ENCODE assay signal across 8 cellular contexts in genomic region chr15:72319360-72319984, GRCh38. TPM values are rescaled to one million over a fixed set of nuclear protein-coding genes. Genes with fewer than 3 reads are reported as not detected.
DNase-seq lines count a peak whose midpoint lies in the region; ATAC-seq and TF ChIP-seq lines count a peak whose summit lies in the region.

No MANE protein-coding gene starts in this region.

- H3K4ac ChIP-seq in trophoblast cell (ENCODE audit: low read depth, low read length): no peak overlapping the region

- H3K9ac ChIP-seq in trophoblast cell (ENCODE audit: low read length): no peak overlapping the region

- H2AK5ac ChIP-seq in trophoblast cell (ENCODE audit: low read length): no peak overlapping the region

- BruUV-seq in Panc1 (replicated peaks; lab: Mats Ljungman, UMichigan): no TSS peak

- DNase-seq in BE2C: no peak
- DNase-seq in H4 (ENCODE audit: low spot score): peak; percentile 32
- DNase-seq in Panc1 (ENCODE audit: low read depth, low spot score): no peak
- DNase-seq in activated gamma-delta T cell treated with anti-CD3 and anti-CD28 coated beads, Interleukin-2, amount 50 U/mL, for 16 hours (ENCODE audit: low read depth): peak; percentile 19
- peak; percentile 45 for DNase-seq in globus pallidus (ENCODE audit: low spot score)
- peak; percentile 68 to 86 for DNase-seq in trophoblast cell
- no peak for DNase-seq in foreskin melanocyte
- DNase-seq in NAMALWA (ENCODE audit: low spot score): no peak

- in situ Hi-C loops in Panc1 (cut with HindIII; ENCODE audit: low pct_unique_long_range_greater_than_20kb, low sequenced_read_pairs): no loop called here

- H2BK5ac ChIP-seq in trophoblast cell (ENCODE audit: low read depth, low read length, poor library complexity): no peak overlapping the region

- no CpG with 5 or more reads among the region's 48 CpGs for WGBS in trophoblast cell (ENCODE audit: extremely low coverage, insufficient coverage, insufficient read length)

- H4K91ac ChIP-seq in trophoblast cell (ENCODE audit: low read depth, low read length): no peak overlapping the region

- H4K8ac ChIP-seq in trophoblast cell (ENCODE audit: low read depth, low read length): no peak overlapping the region

- peak overlapping the region; percentile 50 for H3K4me2 ChIP-seq in trophoblast cell (ENCODE audit: low read length)

- H3K4me3 ChIP-seq in BE2C (ENCODE audit: low read depth, low read length) (peak overlapping the region; percentile 57), Panc1 (ENCODE audit: low read depth in 2 of 2, low read length in 2 of 2) (peak overlapping the region; percentile 14 to 16; a peak in 2 of 4 replicates), trophoblast cell (ENCODE audit: low read depth, low read length) (peak overlapping the region; percentile 27)

- no peaks in the 10 kb centered on the region for H3K27me3 ChIP-seq in BE2C
- H3K27me3 ChIP-seq in Panc1 (ENCODE audit: control insufficient read depth, insufficient read depth, low read length): no peaks in the 10 kb centered on the region; the same call in 1 of the 2 replicates
- no peaks in the 10 kb centered on the region for H3K27me3 ChIP-seq in trophoblast cell (ENCODE audit: insufficient read depth, low read length)

- H3K27ac ChIP-seq in Panc1 (ENCODE audit: low read length): no peak overlapping the region
- H3K27ac ChIP-seq in trophoblast cell (ENCODE audit: low read depth, low read length): no peak overlapping the region

- H3K18ac ChIP-seq in trophoblast cell (ENCODE audit: low read length): no peak overlapping the region

- H4K12ac ChIP-seq in trophoblast cell (ENCODE audit: low read depth, low read length): no peak overlapping the region

- H3K79me2 ChIP-seq in trophoblast cell (ENCODE audit: control insufficient read depth, insufficient read depth, low read length, poor library complexity): no peaks in the 10 kb centered on the region

- no peak overlapping the region for H2AFZ ChIP-seq in trophoblast cell (ENCODE audit: insufficient read depth, low read length, poor library complexity)

- no peak overlapping the region for H3K14ac ChIP-seq in trophoblast cell (ENCODE audit: low read length)

- peak; percentile 84 for ATAC-seq in Panc1

- no peak overlapping the region for H2BK12ac ChIP-seq in trophoblast cell (ENCODE audit: low read length)

- H3K9me3 ChIP-seq in BE2C (no peaks in the 10 kb centered on the region), Panc1 (ENCODE audit: control insufficient read depth, insufficient read depth, low read depth, low read length) (0 out of 2 replicates have a peak, but pooled peaks cover 9% of the 10 kb centered on the region), trophoblast cell (ENCODE audit: insufficient read depth, low read depth, low read length) (peaks cover 3% of the 10 kb centered on the region)

- H3K23ac ChIP-seq in trophoblast cell (ENCODE audit: low read length): no peak overlapping the region

- no peak overlapping the region for H2BK120ac ChIP-seq in trophoblast cell (ENCODE audit: insufficient read depth, low read length, poor library complexity)

- POLR2A ChIA-PET in Panc1 (lab: Charles Lee): no interaction called here

- no peaks in the 10 kb centered on the region for H3K79me1 ChIP-seq in trophoblast cell (ENCODE audit: low read length)

- H3K36me3 ChIP-seq in BE2C (no peaks in the 10 kb centered on the region), Panc1 (ENCODE audit: control insufficient read depth, insufficient read depth, low read length) (no peaks in the 10 kb centered on the region), trophoblast cell (ENCODE audit: control insufficient read depth in 1 of 2, insufficient read depth in 2 of 2, low read length in 2 of 2) (no peaks in the 10 kb centered on the region)

- intact Hi-C loops in Panc1 (cut with micrococcal nuclease; ENCODE audit: unreplicated experiment): no loop called here

- CTCF ChIA-PET in Panc1 (lab: Charles Lee): no interaction called here

- H3K4me1 ChIP-seq in BE2C: peaks cover 14% of the 10 kb centered on the region
- peaks cover 5% of the 10 kb centered on the region; the same call in 1 of the 2 replicates for H3K4me1 ChIP-seq in Panc1 (ENCODE audit: control insufficient read depth, insufficient read depth, low read length)
- peaks cover 7 to 8% of the 10 kb centered on the region in 2 experiments for H3K4me1 ChIP-seq in trophoblast cell (ENCODE audit: control insufficient read depth in 1 of 2, insufficient read depth in 2 of 2, low read length in 2 of 2)

- TF ChIP-seq CTCF in BE2C (IDR thresholded peaks at IDR 0.05; ENCODE audit: low read depth, low read length) (no peak), Panc1 (IDR thresholded peaks at IDR 0.05) (no peak)

RNA-seq across cellular contexts. Expression of gene CELF6, which starts 0.5 kb away (rescaled TPM):
- polyA plus RNA-seq in BE2C (2012; ENCODE audit: insufficient read depth, insufficient read length, low read depth): 3.2 TPM
- total RNA-seq in H4 (2014; rRNA removed; shearing (Covaris generic)): not detected in 2 replicates
- total RNA-seq in Panc1 (2021; ENCODE audit: unreplicated experiment): not detected
- polyA plus RNA-seq in Panc1 (2012; ENCODE audit: insufficient read length): 0.08 TPM
- polyA plus RNA-seq in trophoblast cell (2013): 0.15 and 0.29 TPM in 2 replicates

RNA-seq across cellular contexts. Expression of gene PARP6, which starts 47.1 kb away (rescaled TPM):
- 260 TPM for polyA plus RNA-seq in BE2C (2012; ENCODE audit: insufficient read depth, insufficient read length, low read depth)
- 19.0 and 22.2 TPM in 2 replicates for total RNA-seq in H4 (2014; rRNA removed; shearing (Covaris generic))
- 85.7 TPM for total RNA-seq in Panc1 (2021; ENCODE audit: unreplicated experiment)
- 64.5 TPM for polyA plus RNA-seq in Panc1 (2012; ENCODE audit: insufficient read length)
- 38.4 and 42.8 TPM in 2 replicates for polyA plus RNA-seq in trophoblast cell (2013)

RNA-seq across cellular contexts. Expression of gene HEXA, which starts 56.3 kb away (rescaled TPM):
- polyA plus RNA-seq in BE2C (2012; ENCODE audit: insufficient read depth, insufficient read length, low read depth): 33.5 TPM
- total RNA-seq in H4 (2014; rRNA removed; shearing (Covaris generic)): 88.2 and 93.0 TPM in 2 replicates
- 199 TPM for total RNA-seq in Panc1 (2021; ENCODE audit: unreplicated experiment)
- 114 TPM for polyA plus RNA-seq in Panc1 (2012; ENCODE audit: insufficient read length)
- 84.4 and 86.9 TPM in 2 replicates for polyA plus RNA-seq in trophoblast cell (2013)

Comparison
In these comparisons a context has a peak if more than half of its experiments do, and no peak if none do; other contexts are left out.
1. DNase-seq: peak in H4 (single experiment), activated gamma-delta T cell treated with anti-CD3 and anti-CD28 coated beads, Interleukin-2, amount 50 U/mL, for 16 hours (single experiment), globus pallidus (single experiment) and trophoblast cell (2 of 2); none in BE2C (single experiment), Panc1 (single experiment), foreskin melanocyte (single experiment) and NAMALWA (single experiment).
2. Peak in every context shown above with its lines, with median percentiles within 50 percentile points of each other: H3K4me3 ChIP-seq.